Comparison of ENCODE assay signal across 17 cellular contexts in genomic region chr14:32080001-32080510, GRCh38. TPM values are rescaled to one million over a fixed set of nuclear protein-coding genes. Genes with fewer than 3 reads are reported as not detected.
DNase-seq lines count a peak whose midpoint lies in the region; ATAC-seq lines count a peak whose summit lies in the region.
"Had no signal": no experiment of that assay in that cellular context is flagged by ENCODE, and none has a peak within 500 bp of the region (broad histone marks: within the 10 kb centered on the region; RNA-seq: fewer than 3 reads in every experiment).

No MANE protein-coding gene starts in this region.

- peak overlapping the region; percentile 91 for H3K4me2 ChIP-seq in skeletal muscle satellite cell (ENCODE audit: low read length)

- peaks cover 21% of the 10 kb centered on the region for H3K36me3 Mint-ChIP-seq in activated T-helper 17 cell treated with anti-CD3 and anti-CD28 coated beads, Interleukin-2, amount 50 U/mL, for 72 hours (ENCODE audit: low read depth)

- H3K4me3 Mint-ChIP-seq in activated T-helper 17 cell treated with anti-CD3 and anti-CD28 coated beads, Interleukin-2, amount 50 U/mL, for 72 hours = no peak overlapping the region

- H3K4me1 ChIP-seq in iPS-20b (ENCODE audit: insufficient read depth, low read length) = peaks cover 19% of the 10 kb centered on the region
- peaks cover 23% of the 10 kb centered on the region for H3K4me1 ChIP-seq in skeletal muscle satellite cell (ENCODE audit: control insufficient read depth, insufficient read depth, low read length)
- H3K4me1 ChIP-seq: parathyroid adenoma had no signal

- no peak for ATAC-seq in activated T-helper 17 cell treated with anti-CD3 and anti-CD28 coated beads, Interleukin-2, amount 50 U/mL, for 72 hours (replicated peaks)
- no peak for ATAC-seq in GM21528 (IDR thresholded peaks at IDR 0.05; ENCODE audit: low FRiP score, unreplicated experiment)

- H3K9me3 ChIP-seq in iPS-20b (ENCODE audit: insufficient read depth, low read depth, low read length) = no peaks in the 10 kb centered on the region
- H3K9me3 ChIP-seq in skeletal muscle satellite cell (replicated peaks; ENCODE audit: low read length) = no peaks in the 10 kb centered on the region
- H3K9me3 ChIP-seq: spleen, thoracic aorta had no signal

- H3K27me3 Mint-ChIP-seq in activated T-helper 17 cell treated with anti-CD3 and anti-CD28 coated beads, Interleukin-2, amount 50 U/mL, for 72 hours = no peaks in the 10 kb centered on the region
- H3K27me3 Mint-ChIP-seq: activated naive CD8-positive, alpha-beta T cell had no signal

- H3K36me3 ChIP-seq in iPS-20b (ENCODE audit: insufficient read depth, low read depth, low read length) (no peaks in the 10 kb centered on the region), skeletal muscle satellite cell (ENCODE audit: insufficient read depth, low read length) (no peaks in the 10 kb centered on the region)
- H3K36me3 ChIP-seq: thoracic aorta had no signal

- peaks cover 43% of the 10 kb centered on the region for H3K4me1 Mint-ChIP-seq in activated T-helper 17 cell treated with anti-CD3 and anti-CD28 coated beads, Interleukin-2, amount 50 U/mL, for 72 hours

- H3K27me3 ChIP-seq in iPS-20b (ENCODE audit: insufficient read depth, low read length) (no peaks in the 10 kb centered on the region), skeletal muscle satellite cell (ENCODE audit: control insufficient read depth, insufficient read depth, low read length) (no peaks in the 10 kb centered on the region)
- H3K27me3 ChIP-seq: spleen had no signal

- H3K9me3 Mint-ChIP-seq in activated T-helper 17 cell treated with anti-CD3 and anti-CD28 coated beads, Interleukin-2, amount 50 U/mL, for 72 hours = no peaks in the 10 kb centered on the region

- DNase-seq in GM03348 (ENCODE audit: low spot score) (peak; percentile 17), germinal center (ENCODE audit: low spot score) (no peak), NCI-H187 treated with DMSO at 0.1 percent for 48 hours (lab: John Stamatoyannopoulos, UW) (no peak)
- DNase-seq: activated T-cell treated with anti-CD3 and anti-CD28 coated beads for 4 hours; DMS53; effector memory CD4-positive, alpha-beta T cell; NCI-H146; NK-92 treated with Interleukin-12 subunit alpha and Interleukin-12 subunit beta, amount 100 ng/mL, for 24 hours; spleen had no signal

- no peak overlapping the region for H3K27ac ChIP-seq in iPS-20b (ENCODE audit: low read length)
- H3K27ac ChIP-seq: C4-2B, parathyroid adenoma, thoracic aorta had no signal

- H3K9ac ChIP-seq in iPS-20b (ENCODE audit: low read depth, low read length) = no peak overlapping the region
- no peak overlapping the region for H3K9ac ChIP-seq in skeletal muscle satellite cell (ENCODE audit: low read depth, low read length)
- H3K9ac ChIP-seq: parathyroid adenoma had no signal

- H3K4me3 ChIP-seq in iPS-20b (ENCODE audit: low read length) = peak overlapping the region; percentile 96; the same call in 1 of the 2 replicates
- no peak overlapping the region for H3K4me3 ChIP-seq in skeletal muscle satellite cell (ENCODE audit: low read length)
- H3K4me3 ChIP-seq: thoracic aorta had no signal

- peak overlapping the region; percentile 36 for H3K27ac Mint-ChIP-seq in activated T-helper 17 cell treated with anti-CD3 and anti-CD28 coated beads, Interleukin-2, amount 50 U/mL, for 72 hours

RNA-seq across cellular contexts. Expression of gene ARHGAP5, which starts 3.0 kb away (rescaled TPM):
- total RNA-seq in activated T-helper 17 cell treated with anti-CD3 and anti-CD28 coated beads, Interleukin-2, amount 50 U/mL, for 72 hours = 10 to 100 TPM; 27.5 to 55.7 TPM
- 35.6 and 46.1 TPM in 2 replicates for total RNA-seq in skeletal muscle satellite cell (2012; rRNA removed)
